ENCODE assay signal across 6 cellular contexts in genomic region chr17:44069974-44070454, GRCh38. TPM values are rescaled to one million over a fixed set of nuclear protein-coding genes. Genes with fewer than 3 reads are reported as not detected.
DNase-seq lines count a peak whose midpoint lies in the region; TF ChIP-seq lines count a peak whose summit lies in the region.

No MANE protein-coding gene starts in this region.

- no peak overlapping the region for H4K5ac ChIP-seq in H9 (ENCODE audit: insufficient read length, low read depth, low read length)

- H3K14ac ChIP-seq in H9 (ENCODE audit: insufficient read depth, low read length), result no peak overlapping the region

- intact Hi-C loops in uterus (cut with DNase I; ENCODE audit: low total_unique reads), result no loop called here

- H3K79me2 ChIP-seq in H9 (ENCODE audit: insufficient read depth, low read length), result peaks cover 11% of the 10 kb centered on the region

- no peak overlapping the region for H2AK5ac ChIP-seq in H9 (ENCODE audit: insufficient read length, low read length)

- no peaks in the 10 kb centered on the region for H3K36me3 ChIP-seq in SK-N-MC (ENCODE audit: insufficient read depth, low read length)
- peaks cover 10% of the 10 kb centered on the region; the same call in 1 of the 2 replicates for H3K36me3 ChIP-seq in iPS DF 6.9 (ENCODE audit: control insufficient read depth, insufficient read depth, low read length)
- H3K36me3 ChIP-seq in uterus, result no peaks in the 10 kb centered on the region

- no peak overlapping the region for H2AFZ ChIP-seq in H9 (ENCODE audit: low read length)

- no peak overlapping the region for H4K91ac ChIP-seq in H9 (ENCODE audit: insufficient read length, low read depth, low read length)

- TF ChIP-seq POLR2A in uterus (IDR thresholded peaks at IDR 0.05), result no peak

- WGBS in H9 (ENCODE audit: extremely low coverage, insufficient read length, low lambda C conversion rate), result no CpG with 5 or more reads among the region's 7 CpGs
- WGBS in iPS DF 6.9 (ENCODE audit: insufficient coverage, insufficient read length), result no CpG with 5 or more reads among the region's 7 CpGs

- peak overlapping the region; percentile 80 for H3K4me3 ChIP-seq in SK-N-MC
- H3K4me3 ChIP-seq in iPS DF 6.9 (ENCODE audit: low read length), result peak overlapping the region; percentile 20; the same call in 1 of the 2 replicates
- H3K4me3 ChIP-seq in uterus, result peak overlapping the region; percentile 53 to 70

- H3K56ac ChIP-seq in H9 (ENCODE audit: insufficient read length, low read depth, low read length), result no peak overlapping the region

- no peak overlapping the region for H3K18ac ChIP-seq in H9 (ENCODE audit: insufficient read length, low read depth, low read length)

- H3K4me1 Mint-ChIP-seq in H9, result peaks cover 21 to 35% of the 10 kb centered on the region in 2 experiments

- H2BK15ac ChIP-seq in H9 (ENCODE audit: low read depth, low read length), result no peak overlapping the region

- H3K27ac ChIP-seq in H9 (ENCODE audit: insufficient read length, low read depth, low read length), result peak overlapping the region; percentile 32
- H3K27ac ChIP-seq in SK-N-MC, result peak overlapping the region; percentile 85
- no peak overlapping the region for H3K27ac ChIP-seq in iPS DF 6.9 (ENCODE audit: low read length)
- peak overlapping the region; percentile 78 to 90 for H3K27ac ChIP-seq in uterus

- no peak overlapping the region for H2BK5ac ChIP-seq in H9 (ENCODE audit: insufficient read length, low read length)

- H3K4ac ChIP-seq in H9 (ENCODE audit: low read depth, low read length), result no peak overlapping the region

- no peaks in the 10 kb centered on the region for H4K20me1 ChIP-seq in H9 (ENCODE audit: control insufficient read depth, insufficient read depth, insufficient read length)

- H2BK12ac ChIP-seq in H9 (ENCODE audit: insufficient read length, low read depth, low read length), result no peak overlapping the region

- H3K27ac Mint-ChIP-seq in H9, result peak overlapping the region; percentile 87 to 98 (median 98)

- H3K23ac ChIP-seq in H9 (ENCODE audit: insufficient read length, low read depth, low read length), result no peak overlapping the region

- H3K4me2 ChIP-seq in H9 (ENCODE audit: insufficient read depth, insufficient read length, low read length), result peak overlapping the region; percentile 58

- no peak overlapping the region for H2BK20ac ChIP-seq in H9 (ENCODE audit: low read depth, low read length, poor library complexity, severe bottlenecking)

- peak overlapping the region; percentile 93 to 96 for H3K4me3 Mint-ChIP-seq in H9

- DNase-seq in H9 (peak; percentile 70), SK-N-MC (ENCODE audit: low read depth, low spot score) (no peak), iPS DF 6.9 (ENCODE audit: low read depth, low spot score) (no peak), uterus (no peak), NCI-H1417 treated with DMSO at 0.1 percent for 48 hours (lab: John Stamatoyannopoulos, UW) (no peak)
- DNase-seq in NK-92 treated with Interleukin-12 subunit alpha and Interleukin-12 subunit beta, amount 100 ng/mL, for 24 hours (lab: John Stamatoyannopoulos, UW), result no peak

- H4K8ac ChIP-seq in H9 (replicated peaks; ENCODE audit: insufficient read length, low read depth, low read length), result no peak overlapping the region

- no peak overlapping the region for H2BK120ac ChIP-seq in H9 (ENCODE audit: low read depth, low read length, poor library complexity, severe bottlenecking)

- no peaks in the 10 kb centered on the region; a peak in 1 of 5 replicates for H3K9me3 Mint-ChIP-seq in H9

- H3K27me3 ChIP-seq in H9 (ENCODE audit: insufficient read depth, low read length) (no peaks in the 10 kb centered on the region), iPS DF 6.9 (ENCODE audit: control insufficient read depth, insufficient read depth, low read length) (no peaks in the 10 kb centered on the region), uterus (no peaks in the 10 kb centered on the region)

- H3K23me2 ChIP-seq in H9 (ENCODE audit: insufficient read length, low read depth, low read length, poor library complexity, severe bottlenecking), result peaks cover 12% of the 10 kb centered on the region

- H3K4me1 ChIP-seq in H9 (ENCODE audit: insufficient read depth, low read length) (no peaks in the 10 kb centered on the region), iPS DF 6.9 (ENCODE audit: control insufficient read depth, insufficient read depth, low read length) (peaks cover 2% of the 10 kb centered on the region; the same call in 1 of the 2 replicates), uterus (peaks cover 0 to 7% of the 10 kb centered on the region in 2 donors)

- H3K9ac ChIP-seq in H9 (ENCODE audit: extremely low read depth, insufficient read length, low read length), result peak overlapping the region; percentile 13
- peak overlapping the region; percentile 60 for H3K9ac ChIP-seq in SK-N-MC (ENCODE audit: insufficient read length)

- no peak overlapping the region for H3T11ph ChIP-seq in H9 (ENCODE audit: low read length)

- H3K9me3 ChIP-seq in H9 (ENCODE audit: control insufficient read depth, low read depth, low read length), result no peaks in the 10 kb centered on the region
- no peaks in the 10 kb centered on the region for H3K9me3 ChIP-seq in SK-N-MC (ENCODE audit: low read depth, low read length)
- no peaks in the 10 kb centered on the region for H3K9me3 ChIP-seq in iPS DF 6.9 (ENCODE audit: control insufficient read depth, insufficient read depth, low read length)
- no peaks in the 10 kb centered on the region for H3K9me3 ChIP-seq in uterus

- H3K79me1 ChIP-seq in H9 (ENCODE audit: insufficient read depth, low read depth, low read length, poor library complexity, severe bottlenecking), result no peaks in the 10 kb centered on the region

- TF ChIP-seq CTCF in H9 (conservative IDR thresholded peaks at IDR 0.05), result 0 out of 3 replicates have a peak, but pooled peaks have one; percentile 9
- no peak for TF ChIP-seq CTCF in uterus (IDR thresholded peaks at IDR 0.05)

- H3K27me3 Mint-ChIP-seq in H9 (ENCODE audit: low read depth), result no peaks in the 10 kb centered on the region

- H3K36me3 Mint-ChIP-seq in H9 (ENCODE audit: insufficient read depth in 1 of 3, low read depth in 3 of 3), result peaks cover 11 to 24% (median 20%) of the 10 kb centered on the region in 3 experiments

RNA-seq across cellular contexts. Expression of gene G6PC3, which starts 0.5 kb away (rescaled TPM):
- total RNA-seq in H9 (2021), result 105 and 109 TPM in 2 replicates
- total RNA-seq in uterus, result 10 to 100 TPM; 12.4 to 66.3 (median 33.8) TPM

RNA-seq across cellular contexts. Expression of gene LSM12, which starts 3.5 kb away (rescaled TPM):
- total RNA-seq in H9 (2021), result 128 TPM in 2 replicates
- 10 to 100 TPM; 24.5 to 49.8 (median 37.1) TPM for total RNA-seq in uterus

RNA-seq across cellular contexts. Expression of gene HDAC5, which starts 53.4 kb away (rescaled TPM):
- total RNA-seq in H9 (2021) (39.5 and 41.3 TPM in 2 replicates), uterus (10 to 100 TPM; 35.9 to 74.1 (median 58.0) TPM)

RNA-seq across cellular contexts. Expression of gene TMEM101, which starts 55.3 kb away (rescaled TPM):
- total RNA-seq in H9 (2021) (18.6 and 21.1 TPM in 2 replicates), uterus (10 to 100 TPM in 3 of 4 donors, 1 to 10 TPM in 1; 1.5 to 76.1 (median 49.8) TPM)

Comparison
In these comparisons a context has a peak if more than half of its experiments do, and no peak if none do; other contexts are left out.
1. H3K4me3 ChIP-seq: peak in every context shown above with its lines; median percentile 80 in SK-N-MC; 62 in uterus; 20 in iPS DF 6.9.